ENCODE assay signal across 2 cellular contexts in the genomic region with DNA sequence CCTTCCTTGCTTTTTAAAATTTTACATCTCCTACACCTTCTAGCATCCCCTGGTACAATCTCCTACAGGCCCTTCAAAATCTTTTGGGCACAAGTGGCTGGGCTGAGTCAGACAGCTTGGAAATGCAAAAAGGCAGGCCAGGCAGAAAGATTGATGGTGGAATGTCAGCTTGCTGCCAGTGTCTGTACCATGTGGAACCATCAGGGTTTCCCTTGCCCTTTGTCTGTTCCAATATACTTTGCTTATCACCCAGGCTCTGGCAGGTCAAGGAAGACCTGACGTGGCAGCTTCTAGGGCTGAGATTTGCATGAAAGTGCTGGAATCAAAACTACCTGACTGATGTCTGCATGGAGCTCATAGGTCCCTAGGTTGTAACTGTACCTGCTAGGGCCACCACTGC.
TF ChIP-seq lines count a peak whose summit lies in the region.

No MANE protein-coding gene starts in this region.

TF ChIP-seq in SK-N-SH, 30 proteins besides CTCF, POLR2A, EP300 and RAD21 (continued from another document):
- TF ChIP-seq, protein P1, sequence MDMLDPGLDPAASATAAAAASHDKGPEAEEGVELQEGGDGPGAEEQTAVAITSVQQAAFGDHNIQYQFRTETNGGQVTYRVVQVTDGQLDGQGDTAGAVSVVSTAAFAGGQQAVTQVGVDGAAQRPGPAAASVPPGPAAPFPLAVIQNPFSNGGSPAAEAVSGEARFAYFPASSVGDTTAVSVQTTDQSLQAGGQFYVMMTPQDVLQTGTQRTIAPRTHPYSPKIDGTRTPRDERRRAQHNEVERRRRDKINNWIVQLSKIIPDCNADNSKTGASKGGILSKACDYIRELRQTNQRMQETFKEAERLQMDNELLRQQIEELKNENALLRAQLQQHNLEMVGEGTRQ (IDR thresholded peaks at IDR 0.05; ENCODE audit: borderline replicate concordance, low read depth, low read length) = no peak
- TF ChIP-seq TAF1 (IDR thresholded peaks at IDR 0.05; ENCODE audit: borderline replicate concordance, low read depth, low read length) = no peak

TF ChIP-seq in SK-N-SH treated with all-trans-retinoic acid at 6 μM for 48 hours, 23 proteins besides CTCF, POLR2A, EP300 and RAD21 (continued from another document):
- TF ChIP-seq CSRNP3 (CRISPR knock-in tag; IDR thresholded peaks at IDR 0.05) (no peak), PPARA (CRISPR knock-in tag; IDR thresholded peaks at IDR 0.05; ENCODE audit: borderline replicate concordance) (no peak), TCF4 (CRISPR knock-in tag; IDR thresholded peaks at IDR 0.05; ENCODE audit: borderline replicate concordance) (no peak), ZNF565 (CRISPR knock-in tag; conservative IDR thresholded peaks at IDR 0.05; ENCODE audit: low read depth) (no peak), ISL1 (CRISPR knock-in tag; IDR thresholded peaks at IDR 0.05) (no peak)
